Comparison of ENCODE assay signal across 9 cellular contexts in genomic region chr20:56373942-56374341, GRCh38. TPM values are rescaled to one million over a fixed set of nuclear protein-coding genes. Genes with fewer than 3 reads are reported as not detected.
DNase-seq lines count a peak whose midpoint lies in the region; ATAC-seq and TF ChIP-seq lines count a peak whose summit lies in the region.
"Had no signal": no experiment of that assay in that cellular context is flagged by ENCODE, and none has a peak within 500 bp of the region (broad histone marks: within the 10 kb centered on the region; RNA-seq: fewer than 3 reads in every experiment).

No MANE protein-coding gene starts in this region.

- H3K36me3 ChIP-seq in left ventricle myocardium inferior = peaks cover 14% of the 10 kb centered on the region

- no peak overlapping the region for H3K4me3 Mint-ChIP-seq in activated T-helper 17 cell treated with anti-CD3 and anti-CD28 coated beads, Interleukin-2, amount 50 U/mL, for 72 hours

- TF ChIP-seq CTCF in left ventricle myocardium inferior (IDR thresholded peaks at IDR 0.05; ENCODE audit: borderline replicate concordance) = no peak

- no peak overlapping the region for H3K27ac Mint-ChIP-seq in activated T-helper 17 cell treated with anti-CD3 and anti-CD28 coated beads, Interleukin-2, amount 50 U/mL, for 72 hours

- H3K27me3 Mint-ChIP-seq in activated T-helper 17 cell treated with anti-CD3 and anti-CD28 coated beads, Interleukin-2, amount 50 U/mL, for 72 hours = no peaks in the 10 kb centered on the region

- no peaks in the 10 kb centered on the region for H3K4me1 ChIP-seq in left ventricle myocardium inferior

- no peaks in the 10 kb centered on the region for H3K9me3 Mint-ChIP-seq in activated T-helper 17 cell treated with anti-CD3 and anti-CD28 coated beads, Interleukin-2, amount 50 U/mL, for 72 hours

- peaks cover 79% of the 10 kb centered on the region for H3K36me3 Mint-ChIP-seq in activated T-helper 17 cell treated with anti-CD3 and anti-CD28 coated beads, Interleukin-2, amount 50 U/mL, for 72 hours (ENCODE audit: low read depth)

- intact Hi-C loops in left ventricle myocardium inferior (cut with micrococcal nuclease) = no loop called here

- H3K9me3 ChIP-seq in left ventricle myocardium inferior (replicated peaks) = no peaks in the 10 kb centered on the region

- peak; percentile 91 for DNase-seq in EL
- peak; percentile 9 to 75 for DNase-seq in lung microvascular endothelial cell (ENCODE audit: low read depth in 2 of 2)
- DNase-seq in NCI-H2171 treated with DMSO at 0.1 percent for 48 hours (lab: John Stamatoyannopoulos, UW) = no peak
- no peak for DNase-seq in left ventricle myocardium inferior

- no peaks in the 10 kb centered on the region for H3K27me3 ChIP-seq in left ventricle myocardium inferior (ENCODE audit: low read depth)

- ATAC-seq in HG02884 (IDR thresholded peaks at IDR 0.05; ENCODE audit: unreplicated experiment) = peak; percentile 60
- peak; percentile 74 for ATAC-seq in activated T-helper 17 cell treated with anti-CD3 and anti-CD28 coated beads, Interleukin-2, amount 50 U/mL, for 72 hours (replicated peaks)
- no peak for ATAC-seq in GM21528 (IDR thresholded peaks at IDR 0.05; ENCODE audit: low FRiP score, unreplicated experiment)
- ATAC-seq in HG02870 (IDR thresholded peaks at IDR 0.05; ENCODE audit: unreplicated experiment) = no peak

- peaks cover 6% of the 10 kb centered on the region for H3K4me1 Mint-ChIP-seq in activated T-helper 17 cell treated with anti-CD3 and anti-CD28 coated beads, Interleukin-2, amount 50 U/mL, for 72 hours

- no peak overlapping the region for H3K4me3 ChIP-seq in left ventricle myocardium inferior

- no peak overlapping the region for H3K27ac ChIP-seq in left ventricle myocardium inferior (replicated peaks)

RNA-seq across cellular contexts. Expression of gene FAM210B, which starts 15.2 kb away (rescaled TPM):
- total RNA-seq in activated T-helper 17 cell treated with anti-CD3 and anti-CD28 coated beads, Interleukin-2, amount 50 U/mL, for 72 hours = 1 to 10 TPM; 2.2 to 3.6 TPM
- total RNA-seq in lung microvascular endothelial cell (23.6 and 25.9 TPM in 2 replicates), left ventricle myocardium inferior (52.7 TPM)

RNA-seq across cellular contexts. Expression of gene AURKA, which starts 18.1 kb away (rescaled TPM):
- total RNA-seq in activated T-helper 17 cell treated with anti-CD3 and anti-CD28 coated beads, Interleukin-2, amount 50 U/mL, for 72 hours = 100 to 1,000 TPM in 1 of 2 donors, 10 to 100 TPM in 1; 86.3 to 112 TPM
- total RNA-seq in lung microvascular endothelial cell = 3.8 and 17.9 TPM in 2 replicates
- total RNA-seq in left ventricle myocardium inferior = 7.8 TPM

RNA-seq across cellular contexts. Expression of gene CSTF1, which starts 18.5 kb away (rescaled TPM):
- total RNA-seq in activated T-helper 17 cell treated with anti-CD3 and anti-CD28 coated beads, Interleukin-2, amount 50 U/mL, for 72 hours = 10 to 100 TPM; 71.2 to 76.5 TPM
- total RNA-seq in lung microvascular endothelial cell (16.6 and 21.6 TPM in 2 replicates), left ventricle myocardium inferior (16.9 TPM)

RNA-seq across cellular contexts. Expression of gene CASS4, which starts 38.1 kb away (rescaled TPM):
- total RNA-seq in activated T-helper 17 cell treated with anti-CD3 and anti-CD28 coated beads, Interleukin-2, amount 50 U/mL, for 72 hours = 1 to 10 TPM; 5.1 to 9.4 TPM
- total RNA-seq in lung microvascular endothelial cell = under 0.01 and 1.2 TPM in 2 replicates
- total RNA-seq in left ventricle myocardium inferior = 0.47 TPM
- total RNA-seq: H1 had no signal

Comparison
In these comparisons a context has a peak if more than half of its experiments do, and no peak if none do; other contexts are left out.
1. DNase-seq: peak in EL (single experiment) and lung microvascular endothelial cell (2 of 2); none in NCI-H2171 treated with DMSO at 0.1 percent for 48 hours (single experiment) and left ventricle myocardium inferior (single experiment).
2. ATAC-seq: peak in HG02884 (single experiment) and activated T-helper 17 cell treated with anti-CD3 and anti-CD28 coated beads, Interleukin-2, amount 50 U/mL, for 72 hours (single experiment); none in GM21528 (single experiment) and HG02870 (single experiment).